8 cellular contexts compared by ENCODE assay signal in the genomic region with DNA sequence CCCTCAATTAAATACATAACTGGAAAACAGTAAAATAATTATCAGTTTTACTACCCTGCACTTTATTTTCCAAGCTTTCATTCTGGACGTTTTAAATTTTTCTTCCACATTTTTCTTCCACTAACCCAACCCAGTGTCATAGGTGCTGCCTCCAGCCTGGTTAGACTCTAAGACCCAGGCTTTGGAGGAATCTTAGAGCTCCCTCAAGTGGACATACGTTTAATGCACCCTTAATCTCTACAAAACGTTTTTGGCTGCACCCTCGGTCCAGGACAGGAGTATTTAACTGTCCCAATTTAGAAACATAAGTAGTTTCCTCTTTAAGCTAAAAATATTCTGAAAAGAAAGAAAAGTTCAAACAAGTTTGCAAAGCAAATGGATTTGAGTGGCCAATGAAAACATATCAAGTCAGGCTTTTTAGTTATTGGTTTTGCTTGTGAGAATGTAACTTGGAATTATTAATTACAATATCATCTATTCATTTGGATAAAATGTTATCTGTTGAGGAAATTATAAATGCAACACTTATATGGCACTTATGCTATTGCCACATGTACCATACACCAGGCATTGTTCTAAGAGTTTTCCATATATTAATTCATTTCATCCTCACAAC. TPM values are rescaled to one million over a fixed set of nuclear protein-coding genes. Genes with fewer than 3 reads are reported as not detected.
DNase-seq lines count a peak whose midpoint lies in the region; ATAC-seq and TF ChIP-seq lines count a peak whose summit lies in the region.

No MANE protein-coding gene starts in this region.

- no peaks in the 10 kb centered on the region for H3K4me1 ChIP-seq in breast epithelium

- H3K4me1 Mint-ChIP-seq in MCF 10A (ENCODE audit: insufficient read depth, unreplicated experiment) (no peaks in the 10 kb centered on the region), immature natural killer cell (no peaks in the 10 kb centered on the region)

- no peak overlapping the region for H3K27ac ChIP-seq in breast epithelium

- no TSS peak for BruUV-seq in MCF 10A (replicated peaks; lab: Mats Ljungman, UMichigan)

- H3K4me3 Mint-ChIP-seq in MCF 10A (ENCODE audit: unreplicated experiment) (no peak overlapping the region), immature natural killer cell (no peak overlapping the region)

- H3K27me3 Mint-ChIP-seq in MCF 10A (ENCODE audit: insufficient read depth, unreplicated experiment): no peaks in the 10 kb centered on the region
- H3K27me3 Mint-ChIP-seq in immature natural killer cell (ENCODE audit: low read depth in 3 of 3): peaks cover 0 to 1% (median 0%) of the 10 kb centered on the region in 3 donors

- intact Hi-C loops in MCF 10A (cut with micrococcal nuclease): loop anchor here (1.0 kb wide), 2 partner anchors 831 to 1192 kb away; no protein-coding TSS in a partner anchor
- intact Hi-C loops in breast epithelium (cut with DNase I; ENCODE audit: low total_unique reads): no loop called here

- DNase-seq in MCF 10A (ENCODE audit: unreplicated experiment): peak; percentile 73
- DNase-seq in breast epithelium (ENCODE audit: low spot score in 2 of 2): no peak
- DNase-seq in NCI-H1048 (lab: John Stamatoyannopoulos, UW): peak; percentile 16
- peak; percentile 51 for DNase-seq in SW480 (ENCODE audit: low spot score)
- peak; percentile 70 for DNase-seq in glomerular visceral epithelial cell (ENCODE audit: extremely low spot score)
- peak; percentile 50 for DNase-seq in smooth muscle cell of the brain vasculature (ENCODE audit: low read depth, low spot score)
- no peak for DNase-seq in immature natural killer cell

- H3K9me3 Mint-ChIP-seq in MCF 10A (ENCODE audit: unreplicated experiment) (no peaks in the 10 kb centered on the region), immature natural killer cell (peaks cover 0 to 5% (median 1%) of the 10 kb centered on the region in 6 donors)

- H3K9me3 ChIP-seq in breast epithelium: no peaks in the 10 kb centered on the region

- H3K36me3 Mint-ChIP-seq in MCF 10A (ENCODE audit: insufficient read depth, unreplicated experiment): no peaks in the 10 kb centered on the region
- peaks cover 0 to 4% (median 0%) of the 10 kb centered on the region in 3 donors for H3K36me3 Mint-ChIP-seq in immature natural killer cell

- H3K36me3 ChIP-seq in breast epithelium: no peaks in the 10 kb centered on the region

- TF ChIP-seq CTCF in MCF 10A (IDR thresholded peaks at IDR 0.05; ENCODE audit: unreplicated experiment): peak; percentile 73
- TF ChIP-seq CTCF in breast epithelium (IDR thresholded peaks at IDR 0.05): peak in 1 of 3 donors; percentile 27

- no peak overlapping the region for H3K4me3 ChIP-seq in breast epithelium

- H3K27me3 ChIP-seq in breast epithelium: no peaks in the 10 kb centered on the region

- peak; percentile 78 for ATAC-seq in HG02610 (IDR thresholded peaks at IDR 0.05; ENCODE audit: unreplicated experiment)

- POLR2A ChIA-PET in MCF 10A (lab: Yijun Ruan, JAX): interaction anchor here (0.6 to 1.7 kb wide), 2 partner anchors 179 to 831 kb away, joined by 3 read pairs; no protein-coding TSS in a partner anchor

- TF ChIP-seq POLR2A in breast epithelium (IDR thresholded peaks at IDR 0.05): no peak

- H3K27ac Mint-ChIP-seq in MCF 10A (ENCODE audit: low read depth, unreplicated experiment) (no peak overlapping the region), immature natural killer cell (no peak overlapping the region)

- CTCF ChIA-PET in MCF 10A (lab: Yijun Ruan, JAX): interaction anchor here (0.6 to 3.3 kb wide), 62 partner anchors 8 to 1700 kb away, joined by 3 to 62 read pairs (median 4); a partner anchor contains a TSS

RNA-seq across cellular contexts. Expression of a gene that starts 38.9 kb away (rescaled TPM):
- not detected in 2 replicates for total RNA-seq in MCF 10A (2022)
- 1 to 10 TPM; 1.4 to 4.8 (median 3.9) TPM for total RNA-seq in breast epithelium
- polyA plus RNA-seq in immature natural killer cell: not detected

Comparison
In these comparisons a context has a peak if more than half of its experiments do, and no peak if none do; other contexts are left out.
1. DNase-seq: peak in MCF 10A (single experiment), NCI-H1048 (single experiment), SW480 (single experiment), glomerular visceral epithelial cell (single experiment) and smooth muscle cell of the brain vasculature (single experiment); none in breast epithelium (0 of 2) and immature natural killer cell (0 of 3).